Comparison of ENCODE assay signal across 1 cellular context in genomic region chr18:3665780-3666525, GRCh38.
TF ChIP-seq lines count a peak whose summit lies in the region.

No MANE protein-coding gene starts in this region.

TF ChIP-seq in K562, 482 proteins besides CTCF, POLR2A, EP300 and RAD21 (continued from another document and continues in another):
- TF ChIP-seq ID3 (CRISPR knock-in tag; IDR thresholded peaks at IDR 0.05) (no peak), ID3 (tag; IDR thresholded peaks at IDR 0.05) (0 out of 2 replicates have a peak, but pooled peaks have one; percentile 38), TAF9B (IDR thresholded peaks at IDR 0.05; ENCODE audit: partially characterized antibody) (no peak), NFIX (CRISPR knock-in tag; IDR thresholded peaks at IDR 0.05; ENCODE audit: low read depth) (no peak), SNAPC5 (CRISPR knock-in tag; IDR thresholded peaks at IDR 0.05) (no peak), ZNF445 (CRISPR knock-in tag; IDR thresholded peaks at IDR 0.05; ENCODE audit: low read depth) (no peak), ZNF324 (CRISPR knock-in tag; IDR thresholded peaks at IDR 0.05) (no peak), ARID3A (IDR thresholded peaks at IDR 0.05; ENCODE audit: borderline replicate concordance, low read depth, low read length) (peak; percentile 46; the same call in 1 of the 2 replicates), POLR2H (tag; IDR thresholded peaks at IDR 0.05; ENCODE audit: low read depth) (no peak), NKRF (IDR thresholded peaks at IDR 0.05; ENCODE audit: borderline replicate concordance) (no peak), MCM2 (IDR thresholded peaks at IDR 0.05; ENCODE audit: low read depth) (no peak), HLTF (IDR thresholded peaks at IDR 0.05) (no peak), ZNF347 (CRISPR knock-in tag; IDR thresholded peaks at IDR 0.05; ENCODE audit: low read depth) (no peak), PHB2 (IDR thresholded peaks at IDR 0.05; ENCODE audit: low read depth) (no peak), PRMT5 (CRISPR knock-in tag; IDR thresholded peaks at IDR 0.05) (no peak), NR4A1 (CRISPR knock-in tag; IDR thresholded peaks at IDR 0.05) (no peak), NR4A1 (tag; IDR thresholded peaks at IDR 0.05) (peak; percentile 61), FOS (IDR thresholded peaks at IDR 0.05; ENCODE audit: extremely low read depth, insufficient read length) (no peak), STAT6 (CRISPR knock-in tag; IDR thresholded peaks at IDR 0.05) (0 out of 2 replicates have a peak, but pooled peaks have one; percentile 66), HNRNPLL (IDR thresholded peaks at IDR 0.05; ENCODE audit: low read depth, low read length, poor library complexity, severe bottlenecking) (peak; percentile 36), XRCC4 (IDR thresholded peaks at IDR 0.05; ENCODE audit: extremely low read depth, insufficient read depth, insufficient read length) (no peak), ZMIZ1 (IDR thresholded peaks at IDR 0.05; ENCODE audit: low read depth in 2 of 2, low read length in 2 of 2) (no peak), E2F1 (CRISPR knock-in tag; IDR thresholded peaks at IDR 0.05) (0 out of 2 replicates have a peak, but pooled peaks have one; percentile 30), ZKSCAN8 (CRISPR knock-in tag; IDR thresholded peaks at IDR 0.05) (peak; percentile 44; the same call in 1 of the 2 replicates), IRF1 (CRISPR knock-in tag; IDR thresholded peaks at IDR 0.05; ENCODE audit: borderline replicate concordance) (no peak), CEBPG (CRISPR knock-in tag; IDR thresholded peaks at IDR 0.05) (no peak), CEBPG (tag; conservative IDR thresholded peaks at IDR 0.05 in 1 of 2, IDR thresholded peaks at IDR 0.05 in 1 of 2) (no peak), HMGN3 (IDR thresholded peaks at IDR 0.05; ENCODE audit: borderline replicate concordance, extremely low read depth, insufficient read length, low read depth, low read length) (no peak), ZNF717 (CRISPR knock-in tag; IDR thresholded peaks at IDR 0.05) (no peak), UBTF (IDR thresholded peaks at IDR 0.05; ENCODE audit: borderline replicate concordance in 1 of 2, low read depth in 2 of 2, low read length in 2 of 2) (0 out of 4 replicates have a peak, but pooled peaks of 1 of the 2 experiments have one; percentile 10), ZKSCAN3 (CRISPR knock-in tag; IDR thresholded peaks at IDR 0.05) (no peak), TCFL5 (CRISPR knock-in tag; conservative IDR thresholded peaks at IDR 0.05) (no peak), ZEB2 (IDR thresholded peaks at IDR 0.05) (peak; percentile 28; the same call in 1 of the 2 replicates), LEF1 (IDR thresholded peaks at IDR 0.05) (peak; percentile 59; the same call in 1 of the 2 replicates), KLF13 (tag; IDR thresholded peaks at IDR 0.05; ENCODE audit: borderline replicate concordance, low read depth) (0 out of 2 replicates have a peak, but pooled peaks have one; percentile 48), ARID2 (IDR thresholded peaks at IDR 0.05) (peak; percentile 97), NR1H2 (CRISPR knock-in tag; IDR thresholded peaks at IDR 0.05) (0 out of 2 replicates have a peak, but pooled peaks have one; percentile 68), ETV5 (CRISPR knock-in tag; IDR thresholded peaks at IDR 0.05; ENCODE audit: low read depth) (peak; percentile 68), PCBP2 (IDR thresholded peaks at IDR 0.05; ENCODE audit: low read depth, low read length, poor library complexity, severe bottlenecking) (no peak), PURB (CRISPR knock-in tag; IDR thresholded peaks at IDR 0.05; ENCODE audit: low read depth) (no peak), THAP12 (CRISPR knock-in tag; IDR thresholded peaks at IDR 0.05) (no peak), CC2D1A (IDR thresholded peaks at IDR 0.05) (peak; percentile 85), NRF1 (conservative IDR thresholded peaks at IDR 0.05 in 1 of 2, IDR thresholded peaks at IDR 0.05 in 1 of 2) (0 out of 4 replicates have a peak, but pooled peaks of 1 of the 2 experiments have one; percentile 10), NONO (IDR thresholded peaks at IDR 0.05; ENCODE audit: low read depth in 2 of 2, low read length in 1 of 2) (no peak), SREBF2 (CRISPR knock-in tag; IDR thresholded peaks at IDR 0.05) (0 out of 2 replicates have a peak, but pooled peaks have one; percentile 81), ZNF217 (CRISPR knock-in tag; IDR thresholded peaks at IDR 0.05) (no peak), ZNF146 (CRISPR knock-in tag; IDR thresholded peaks at IDR 0.05; ENCODE audit: unreplicated experiment) (no peak), GABPB2 (CRISPR knock-in tag; conservative IDR thresholded peaks at IDR 0.05) (no peak), ZNF175 (CRISPR knock-in tag; IDR thresholded peaks at IDR 0.05; ENCODE audit: low read depth) (peak; percentile 87)
